In the genomic region with DNA sequence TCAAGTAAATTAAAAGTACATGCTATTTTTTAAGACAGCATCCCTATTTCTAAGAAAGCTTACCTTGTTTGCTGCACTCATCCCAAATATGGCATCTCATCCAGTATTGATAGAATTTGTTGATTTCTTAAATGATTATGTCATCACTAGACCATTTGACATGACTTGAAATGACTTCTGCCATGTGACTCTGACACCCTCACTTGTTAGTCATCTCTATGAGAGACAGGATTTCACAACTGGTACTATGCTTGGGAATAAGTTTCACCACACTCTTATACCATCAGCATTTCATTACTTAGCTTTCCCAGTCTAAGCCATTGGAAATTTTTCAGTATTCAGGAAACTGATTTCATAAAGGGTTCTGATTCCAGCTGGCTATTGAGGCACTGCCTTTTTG, we compare ENCODE assay signal across 26 cellular contexts. TPM values are rescaled to one million over a fixed set of nuclear protein-coding genes. Genes with fewer than 3 reads are reported as not detected.
DNase-seq lines count a peak whose midpoint lies in the region; ATAC-seq lines count a peak whose summit lies in the region.
"Had no signal": no experiment of that assay in that cellular context is flagged by ENCODE, and none has a peak within 500 bp of the region (broad histone marks: within the 10 kb centered on the region; RNA-seq: fewer than 3 reads in every experiment).

No MANE protein-coding gene starts in this region.

- ATAC-seq in GM19467 (IDR thresholded peaks at IDR 0.05; ENCODE audit: unreplicated experiment), result no peak
- no peak for ATAC-seq in activated CD4-positive, CD25-positive, alpha-beta regulatory T cell treated with anti-CD3 and anti-CD28 coated beads, Interleukin-2, amount 50 U/mL, for 24 hours
- ATAC-seq: activated CD8-positive, alpha-beta T cell treated with anti-CD3 and anti-CD28 coated beads for 36 hours; WTC11 had no signal

- H3K4ac ChIP-seq in mesendoderm (ENCODE audit: low read depth, low read length), result no peak overlapping the region

- no peaks in the 10 kb centered on the region for H3K36me3 ChIP-seq in GM23248 (ENCODE audit: low read depth)
- no peaks in the 10 kb centered on the region for H3K36me3 ChIP-seq in mesendoderm (ENCODE audit: control insufficient read depth, insufficient read depth, low read length)
- H3K36me3 ChIP-seq: esophagus squamous epithelium had no signal

- H3K56ac ChIP-seq in mesendoderm (ENCODE audit: low read length), result no peak overlapping the region

- H3K79me2 ChIP-seq in GM23248 (ENCODE audit: insufficient read depth), result no peaks in the 10 kb centered on the region
- H3K79me2 ChIP-seq in mesendoderm (ENCODE audit: control insufficient read depth, insufficient read depth, low read length), result no peaks in the 10 kb centered on the region

- peak overlapping the region; percentile 57 for H2BK15ac ChIP-seq in mesendoderm (replicated peaks; ENCODE audit: low read depth)

- H3K4me1 ChIP-seq in GM23248 (ENCODE audit: insufficient read depth) (no peaks in the 10 kb centered on the region), mesendoderm (ENCODE audit: control insufficient read depth, low read depth, low read length) (no peaks in the 10 kb centered on the region)

- no peak overlapping the region for H4K8ac ChIP-seq in mesendoderm (ENCODE audit: low read depth, low read length)

- H3K9me2 ChIP-seq in GM23248 (ENCODE audit: insufficient read depth), result no peaks in the 10 kb centered on the region

- H3K4me2 ChIP-seq in GM23248 (ENCODE audit: unreplicated experiment) (no peak overlapping the region), mesendoderm (ENCODE audit: low read length) (no peak overlapping the region)

- H3F3A ChIP-seq in GM23248 (ENCODE audit: insufficient read depth), result no peaks in the 10 kb centered on the region

- H3K23ac ChIP-seq in mesendoderm (ENCODE audit: low read length), result no peak overlapping the region

- H2BK120ac ChIP-seq in mesendoderm (ENCODE audit: low read depth, low read length), result no peak overlapping the region

- no peak overlapping the region for H3K4me3 ChIP-seq in GM23248
- no peak overlapping the region for H3K4me3 ChIP-seq in mesendoderm (ENCODE audit: low read length)
- H3K4me3 ChIP-seq: esophagus squamous epithelium had no signal

- no peaks in the 10 kb centered on the region for H3K9me3 ChIP-seq in GM23248 (ENCODE audit: low read depth)
- H3K9me3 ChIP-seq: esophagus squamous epithelium had no signal

- no peak overlapping the region for H3K18ac ChIP-seq in mesendoderm (ENCODE audit: low read length)

- H2BK5ac ChIP-seq in mesendoderm (ENCODE audit: low read length), result no peak overlapping the region

- H3K9ac ChIP-seq in GM23248 (no peak overlapping the region), mesendoderm (ENCODE audit: low read length) (no peak overlapping the region)

- in situ Hi-C loops in GM23248 (cut with MboI), result no loop called here

- H3K27ac ChIP-seq in GM23248 (no peak overlapping the region), epithelial cell of prostate (peak overlapping the region; percentile 63), mesendoderm (ENCODE audit: low read depth, low read length) (no peak overlapping the region)

- H3K27me3 ChIP-seq in GM23248 (replicated peaks; ENCODE audit: insufficient read depth) (peaks cover 3% of the 10 kb centered on the region), mesendoderm (ENCODE audit: insufficient read depth, low read length, poor library complexity) (no peaks in the 10 kb centered on the region)
- H3K27me3 ChIP-seq: esophagus squamous epithelium had no signal

- H4K5ac ChIP-seq in mesendoderm (ENCODE audit: low read length), result no peak overlapping the region

- H3K79me1 ChIP-seq in mesendoderm (ENCODE audit: low read length), result no peaks in the 10 kb centered on the region

- H2AK5ac ChIP-seq in mesendoderm (ENCODE audit: low read length), result no peak overlapping the region

- no peak overlapping the region for H2AFZ ChIP-seq in GM23248

- DNase-seq in GM23248 (peak; percentile 43), MV-4-11 (lab: John Stamatoyannopoulos, UW) (peak; percentile 29), epithelial cell of prostate (ENCODE audit: low read depth, low spot score) (peak; percentile 83), mesendoderm (peak; percentile 54), HUDEP-2 (lab: John Stamatoyannopoulos, UW; ENCODE audit: unreplicated experiment in 76 of 76) (no peak), NCI-H1436 (lab: John Stamatoyannopoulos, UW) (no peak)
- DNase-seq: activated CD8-positive, alpha-beta T cell treated with anti-CD3 and anti-CD28 coated beads for 36 hours; activated naive CD4-positive, alpha-beta T cell treated with Interleukin-2 at 50 U/mL for 16 hours; activated T-cell treated with anti-CD3 and anti-CD28 coated beads, Interleukin-2, amount 50 U/mL, for 24 hours; aorta; cerebellar nuclear complex; esophagus squamous epithelium; H9; IMR-90; NCI-H1048; NCI-H2107; NCI-H69; substantia nigra had no signal

- H4K20me1 ChIP-seq in GM23248 (ENCODE audit: insufficient read depth), result no peaks in the 10 kb centered on the region

RNA-seq across cellular contexts. Expression of a gene that starts 55.3 kb away (rescaled TPM):
- total RNA-seq in GM23248 (2014; rRNA removed; shearing (Covaris generic)), result not detected in 2 replicates
- not detected in 2 replicates for polyA plus RNA-seq in GM23248 (2016; fragmentation: Nextera tagmentation; extraction: Ambion mirVana)
- polyA plus RNA-seq in mesendoderm (2013, experiment 1 of 2), result 0.03 TPM
- polyA plus RNA-seq in mesendoderm (2013, experiment 2 of 2), result 0.04 TPM
- total RNA-seq: activated CD8-positive, alpha-beta T cell treated with anti-CD3 and anti-CD28 coated beads for 36 hours; aorta; H9; IMR-90; mesenteric fat pad; OCI-LY7; posterior vena cava; T-helper 2 cell treated with Interferon-gamma antibody and Interleukin-4, amounts not matched to agents 100 ng/mL and 5 ng/mL, for 36 hours; WTC11 had no signal
- polyA plus RNA-seq: aorta, CD14-positive monocyte, IMR-90 had no signal

Comparison
In these comparisons a context has a peak if more than half of its experiments do, and no peak if none do; other contexts are left out.
1. DNase-seq: peak in GM23248 (single experiment), MV-4-11 (single experiment), epithelial cell of prostate (single experiment) and mesendoderm (single experiment); none in HUDEP-2 (0 of 76) and NCI-H1436 (single experiment).